In genomic region chr2:126971481-126972271, GRCh38 we compare ENCODE assay signal across 8 cellular contexts.
DNase-seq lines count a peak whose midpoint lies in the region; ATAC-seq lines count a peak whose summit lies in the region.

No MANE protein-coding gene starts in this region.

- H3K36me3 ChIP-seq in CD4-positive, CD25-positive, alpha-beta regulatory T cell (ENCODE audit: control insufficient read depth, insufficient read depth, low read length), result no peaks in the 10 kb centered on the region
- no peaks in the 10 kb centered on the region for H3K36me3 ChIP-seq in muscle layer of duodenum (ENCODE audit: control insufficient read depth in 1 of 2, insufficient read depth in 2 of 2, low read length in 2 of 2)

- H3K27me3 Mint-ChIP-seq in CD4-positive, CD25-positive, alpha-beta regulatory T cell, result peaks cover 33% of the 10 kb centered on the region

- H3K4me3 Mint-ChIP-seq in CD4-positive, CD25-positive, alpha-beta regulatory T cell, result peak overlapping the region in 3 of 4 donors; percentile 39 to 78 (median 74)

- peak; percentile 62 to 65 for ATAC-seq in CD4-positive, CD25-positive, alpha-beta regulatory T cell (ENCODE audit: low read depth in 2 of 2)
- ATAC-seq in GM19328 (IDR thresholded peaks at IDR 0.05; ENCODE audit: unreplicated experiment) (peak; percentile 86), HG03442 (IDR thresholded peaks at IDR 0.05; ENCODE audit: unreplicated experiment) (peak; percentile 92)

- H3K9me3 ChIP-seq in CD4-positive, CD25-positive, alpha-beta regulatory T cell (ENCODE audit: control insufficient read depth in 2 of 2, low read length in 2 of 2), result no peaks in the 10 kb centered on the region
- no peaks in the 10 kb centered on the region for H3K9me3 ChIP-seq in muscle layer of duodenum (ENCODE audit: control insufficient read depth in 1 of 2, low read length in 2 of 2)

- H3K4me1 ChIP-seq in CD4-positive, CD25-positive, alpha-beta regulatory T cell (ENCODE audit: control insufficient read depth, insufficient read depth, low read length, poor library complexity, severe bottlenecking), result peaks cover 9% of the 10 kb centered on the region
- peaks cover 0 to 5% of the 10 kb centered on the region in 2 donors for H3K4me1 ChIP-seq in muscle layer of duodenum (ENCODE audit: control insufficient read depth in 1 of 2, insufficient read depth in 2 of 2, low read length in 2 of 2)

- no peaks in the 10 kb centered on the region for H3K36me3 Mint-ChIP-seq in CD4-positive, CD25-positive, alpha-beta regulatory T cell

- H3K4me1 Mint-ChIP-seq in CD4-positive, CD25-positive, alpha-beta regulatory T cell, result peaks cover 0 to 12% (median 5%) of the 10 kb centered on the region in 4 donors

- H3K4me3 ChIP-seq in CD4-positive, CD25-positive, alpha-beta regulatory T cell (ENCODE audit: low read depth, low read length), result peak overlapping the region; percentile 44
- H3K4me3 ChIP-seq in muscle layer of duodenum (ENCODE audit: low read depth in 1 of 2, low read length in 2 of 2), result peak overlapping the region; percentile 55

- H3K27ac Mint-ChIP-seq in CD4-positive, CD25-positive, alpha-beta regulatory T cell, result no peak overlapping the region

- no peak overlapping the region for H3K27ac ChIP-seq in CD4-positive, CD25-positive, alpha-beta regulatory T cell (ENCODE audit: insufficient read depth, low read length, poor library complexity, severe bottlenecking)
- no peak overlapping the region for H3K27ac ChIP-seq in muscle layer of duodenum (ENCODE audit: low read length)

- H3K9me3 Mint-ChIP-seq in CD4-positive, CD25-positive, alpha-beta regulatory T cell, result peaks cover 0 to 4% (median 0%) of the 10 kb centered on the region in 7 donors

- H3K27me3 ChIP-seq in CD4-positive, CD25-positive, alpha-beta regulatory T cell (ENCODE audit: control insufficient read depth, insufficient read depth, low read length), result peaks cover 7% of the 10 kb centered on the region
- no peaks in the 10 kb centered on the region for H3K27me3 ChIP-seq in muscle layer of duodenum (ENCODE audit: low read depth, low read length)

- peak; percentile 29 to 58 (median 58) for DNase-seq in CD4-positive, CD25-positive, alpha-beta regulatory T cell
- DNase-seq in NOMO-1 treated with DMSO at 0.1 percent for 48 hours (lab: John Stamatoyannopoulos, UW; ENCODE audit: unreplicated experiment) (peak; percentile 63), epidermal melanocyte (ENCODE audit: insufficient read length, low spot score) (peak; percentile 74)
- DNase-seq in activated CD8-positive, alpha-beta memory T cell treated with anti-CD3 and anti-CD28 coated beads, Interleukin-2, amount 50 U/mL, for 48 hours, result peak; percentile 88
- peak; percentile 31 to 42 for DNase-seq in stimulated activated CD8-positive, alpha-beta memory T cell treated with anti-CD3 and anti-CD28 coated beads, Interleukin-7, amount 100 ng/mL, for 1 hour (ENCODE audit: low read depth in 2 of 2)

Comparison
In these comparisons a context has a peak if more than half of its experiments do, and no peak if none do; other contexts are left out.
1. DNase-seq: peak in every context shown above with its lines; median percentile 88 in activated CD8-positive, alpha-beta memory T cell treated with anti-CD3 and anti-CD28 coated beads, Interleukin-2, amount 50 U/mL, for 48 hours; 74 in epidermal melanocyte; 63 in NOMO-1 treated with DMSO at 0.1 percent for 48 hours; 58 in CD4-positive, CD25-positive, alpha-beta regulatory T cell; 36 in stimulated activated CD8-positive, alpha-beta memory T cell treated with anti-CD3 and anti-CD28 coated beads, Interleukin-7, amount 100 ng/mL, for 1 hour.